In genomic region chr10:7819126-7819470, GRCh38 we compare ENCODE assay signal across 8 cellular contexts. TPM values are rescaled to one million over a fixed set of nuclear protein-coding genes. Genes with fewer than 3 reads are reported as not detected.
DNase-seq lines count a peak whose midpoint lies in the region; ATAC-seq and TF ChIP-seq lines count a peak whose summit lies in the region.

No MANE protein-coding gene starts in this region.

- H3K36me3 Mint-ChIP-seq in progenitor cell of endocrine pancreas (ENCODE audit: insufficient read depth) = no peaks in the 10 kb centered on the region

- H3K36me3 ChIP-seq in BJ (ENCODE audit: control insufficient read depth, insufficient read depth, low read length) = no peaks in the 10 kb centered on the region
- no peaks in the 10 kb centered on the region for H3K36me3 ChIP-seq in PC-9 (ENCODE audit: low read depth)
- peaks cover 0 to 2% of the 10 kb centered on the region in 2 donors for H3K36me3 ChIP-seq in ascending aorta
- H3K36me3 ChIP-seq in hepatocyte (replicated peaks; ENCODE audit: insufficient read depth, low read depth) = no peaks in the 10 kb centered on the region

- WGBS in hepatocyte (ENCODE audit: low lambda C conversion rate, missing lambda C conversion rate) = 1% methylated on average over 17 of the region's 17 CpGs

- H3K4me3 Mint-ChIP-seq in progenitor cell of endocrine pancreas (ENCODE audit: low read depth) = peak overlapping the region; percentile 91

- no peaks in the 10 kb centered on the region for H3K9me3 ChIP-seq in PC-9 (ENCODE audit: insufficient read depth, low read depth)
- no peaks in the 10 kb centered on the region for H3K9me3 ChIP-seq in ascending aorta
- no peaks in the 10 kb centered on the region for H3K9me3 ChIP-seq in hepatocyte (ENCODE audit: low read depth)

- peaks cover 24% of the 10 kb centered on the region for H3K79me2 ChIP-seq in PC-9 (ENCODE audit: low read depth)
- peaks cover 35% of the 10 kb centered on the region for H3K79me2 ChIP-seq in hepatocyte

- no peaks in the 10 kb centered on the region for H3K27me3 ChIP-seq in BJ (ENCODE audit: control insufficient read depth, insufficient read depth, low read length)
- H3K27me3 ChIP-seq in PC-9 (ENCODE audit: insufficient read depth, low read depth) = no peaks in the 10 kb centered on the region
- no peaks in the 10 kb centered on the region for H3K27me3 ChIP-seq in ascending aorta
- no peaks in the 10 kb centered on the region for H3K27me3 ChIP-seq in hepatocyte

- H3K27ac ChIP-seq in PC-9 = no peak overlapping the region
- no peak overlapping the region for H3K27ac ChIP-seq in ascending aorta
- H3K27ac ChIP-seq in hepatocyte = no peak overlapping the region

- intact Hi-C loops in PC-9 (cut with micrococcal nuclease; ENCODE audit: unreplicated experiment) = no loop called here
- intact Hi-C loops in ascending aorta (cut with DNase I) = no loop called here

- no peaks in the 10 kb centered on the region for H3K9me3 Mint-ChIP-seq in progenitor cell of endocrine pancreas (ENCODE audit: low read depth)

- peaks cover 14% of the 10 kb centered on the region; the same call in 1 of the 2 replicates for H3K4me1 ChIP-seq in PC-9 (replicated peaks; ENCODE audit: insufficient read depth)
- H3K4me1 ChIP-seq in ascending aorta = peaks cover 0 to 13% of the 10 kb centered on the region in 2 donors
- no peaks in the 10 kb centered on the region for H3K4me1 ChIP-seq in hepatocyte (ENCODE audit: insufficient read depth)

- POLR2A ChIA-PET in BJ (lab: Charles Lee) (no interaction called here), PC-9 (lab: Charles Lee; ENCODE audit: unreplicated experiment) (interaction anchor here (0.7 kb wide), 1 partner anchor 214 kb away, joined by 4 read pairs; no protein-coding TSS in a partner anchor)

- H3K9me2 ChIP-seq in PC-9 (ENCODE audit: insufficient read depth) (no peaks in the 10 kb centered on the region), hepatocyte (replicated peaks; ENCODE audit: insufficient read depth) (no peaks in the 10 kb centered on the region)

- H3K27ac Mint-ChIP-seq in progenitor cell of endocrine pancreas = peak overlapping the region; percentile 95

- H3K27me3 Mint-ChIP-seq in progenitor cell of endocrine pancreas = no peaks in the 10 kb centered on the region

- no TSS peak for BruUV-seq in PC-9 (replicated peaks; lab: Mats Ljungman, UMichigan)

- CTCF ChIA-PET in BJ (lab: Yijun Ruan, JAX) (interaction anchor here (0.8 to 2.1 kb wide), 4 partner anchors 13 to 294 kb away, joined by 3 to 6 read pairs (median 4); no protein-coding TSS in a partner anchor), PC-9 (lab: Charles Lee) (interaction anchor here (0.7 kb wide), 1 partner anchor 9 kb away, joined by 3 read pairs; no protein-coding TSS in a partner anchor)

- TF ChIP-seq CTCF in BJ (IDR thresholded peaks at IDR 0.05; ENCODE audit: insufficient read depth, low read depth, low read length) (peak; percentile 64), PC-9 (conservative IDR thresholded peaks at IDR 0.05) (no peak; the same call in 1 of the 2 replicates), ascending aorta (IDR thresholded peaks at IDR 0.05) (peak in 2 of 3 experiments; percentile 20 to 32), hepatocyte (IDR thresholded peaks at IDR 0.05; ENCODE audit: poor library complexity) (peak; percentile 38), progenitor cell of endocrine pancreas (IDR thresholded peaks at IDR 0.05; ENCODE audit: unreplicated experiment) (peak; percentile 35)

- H4K20me1 ChIP-seq in PC-9 (ENCODE audit: insufficient read depth) (no peaks in the 10 kb centered on the region; the same call in 1 of the 2 replicates), hepatocyte (ENCODE audit: insufficient read depth, poor library complexity, severe bottlenecking) (no peaks in the 10 kb centered on the region)

- H3F3A ChIP-seq in PC-9 (ENCODE audit: insufficient read depth, low read depth) = no peaks in the 10 kb centered on the region

- peak overlapping the region; percentile 92 for H3K4me2 ChIP-seq in PC-9
- peak overlapping the region; percentile 94 for H3K4me2 ChIP-seq in hepatocyte

- peaks cover 20% of the 10 kb centered on the region for H3K4me1 Mint-ChIP-seq in progenitor cell of endocrine pancreas (ENCODE audit: low read depth)

- no peak for DNase-seq in BJ (ENCODE audit: low read depth)
- DNase-seq in PC-9 = peak in 1 of 2 experiments; percentile 22
- DNase-seq in ascending aorta (ENCODE audit: low spot score in 2 of 2) = no peak
- DNase-seq in hepatocyte (ENCODE audit: low spot score) = peak; percentile 81
- no peak for DNase-seq in progenitor cell of endocrine pancreas (ENCODE audit: low spot score, unreplicated experiment)
- no peak for DNase-seq in NCI-H1048 (lab: John Stamatoyannopoulos, UW)

- peak overlapping the region; percentile 92 for H2AFZ ChIP-seq in PC-9
- peak overlapping the region; percentile 94 for H2AFZ ChIP-seq in hepatocyte

- peak; percentile 44 for ATAC-seq in GM18861 (IDR thresholded peaks at IDR 0.05; ENCODE audit: unreplicated experiment)
- peak; percentile 54 for ATAC-seq in HG03064 (IDR thresholded peaks at IDR 0.05; ENCODE audit: low read depth, unreplicated experiment)

- H3K4me3 ChIP-seq in BJ (ENCODE audit: low read depth, low read length) (peak overlapping the region; percentile 98), PC-9 (peak overlapping the region; percentile 82), ascending aorta (peak overlapping the region; percentile 88), hepatocyte (peak overlapping the region; percentile 75)

RNA-seq across cellular contexts. Expression of gene TAF3, which starts 0.8 kb away (rescaled TPM):
- 1.7 and 1.8 TPM in 2 replicates for polyA plus RNA-seq in BJ (2011; rRNA removed)
- polyA minus RNA-seq in BJ (2011; rRNA and poly(A)+ RNA removed) = 1.1 and 1.2 TPM in 2 replicates
- 7.2 and 7.7 TPM in 2 replicates for total RNA-seq in PC-9 (2021)
- 8.5 TPM for total RNA-seq in ascending aorta
- total RNA-seq in hepatocyte = 3.3 and 4.1 TPM in 2 replicates
- polyA plus RNA-seq in hepatocyte = 6.4 and 7.7 TPM in 2 replicates
- 8.5 and 9.4 TPM in 2 replicates for total RNA-seq in progenitor cell of endocrine pancreas

RNA-seq across cellular contexts. Expression of gene ATP5F1C, which starts 31.1 kb away (rescaled TPM):
- polyA plus RNA-seq in BJ (2011; rRNA removed) = 217 and 406 TPM in 2 replicates
- 67.7 and 91.8 TPM in 2 replicates for polyA minus RNA-seq in BJ (2011; rRNA and poly(A)+ RNA removed)
- total RNA-seq in PC-9 (2021) = 282 and 284 TPM in 2 replicates
- total RNA-seq in ascending aorta = 132 TPM
- 416 and 564 TPM in 2 replicates for total RNA-seq in hepatocyte
- polyA plus RNA-seq in hepatocyte = 242 and 269 TPM in 2 replicates
- 220 and 221 TPM in 2 replicates for total RNA-seq in progenitor cell of endocrine pancreas

RNA-seq across cellular contexts. Expression of gene KIN, which starts 31.3 kb away (rescaled TPM):
- 2.6 and 8.3 TPM in 2 replicates for polyA plus RNA-seq in BJ (2011; rRNA removed)
- polyA minus RNA-seq in BJ (2011; rRNA and poly(A)+ RNA removed) = 1.8 and 2.5 TPM in 2 replicates
- total RNA-seq in PC-9 (2021) = 7.5 and 10.4 TPM in 2 replicates
- total RNA-seq in ascending aorta = 8.1 TPM
- total RNA-seq in hepatocyte = 11.4 and 25.2 TPM in 2 replicates
- polyA plus RNA-seq in hepatocyte = 10.6 and 12.1 TPM in 2 replicates
- total RNA-seq in progenitor cell of endocrine pancreas = 15.3 and 17.3 TPM in 2 replicates
